ENCODE assay signal across 8 cellular contexts in the genomic region with DNA sequence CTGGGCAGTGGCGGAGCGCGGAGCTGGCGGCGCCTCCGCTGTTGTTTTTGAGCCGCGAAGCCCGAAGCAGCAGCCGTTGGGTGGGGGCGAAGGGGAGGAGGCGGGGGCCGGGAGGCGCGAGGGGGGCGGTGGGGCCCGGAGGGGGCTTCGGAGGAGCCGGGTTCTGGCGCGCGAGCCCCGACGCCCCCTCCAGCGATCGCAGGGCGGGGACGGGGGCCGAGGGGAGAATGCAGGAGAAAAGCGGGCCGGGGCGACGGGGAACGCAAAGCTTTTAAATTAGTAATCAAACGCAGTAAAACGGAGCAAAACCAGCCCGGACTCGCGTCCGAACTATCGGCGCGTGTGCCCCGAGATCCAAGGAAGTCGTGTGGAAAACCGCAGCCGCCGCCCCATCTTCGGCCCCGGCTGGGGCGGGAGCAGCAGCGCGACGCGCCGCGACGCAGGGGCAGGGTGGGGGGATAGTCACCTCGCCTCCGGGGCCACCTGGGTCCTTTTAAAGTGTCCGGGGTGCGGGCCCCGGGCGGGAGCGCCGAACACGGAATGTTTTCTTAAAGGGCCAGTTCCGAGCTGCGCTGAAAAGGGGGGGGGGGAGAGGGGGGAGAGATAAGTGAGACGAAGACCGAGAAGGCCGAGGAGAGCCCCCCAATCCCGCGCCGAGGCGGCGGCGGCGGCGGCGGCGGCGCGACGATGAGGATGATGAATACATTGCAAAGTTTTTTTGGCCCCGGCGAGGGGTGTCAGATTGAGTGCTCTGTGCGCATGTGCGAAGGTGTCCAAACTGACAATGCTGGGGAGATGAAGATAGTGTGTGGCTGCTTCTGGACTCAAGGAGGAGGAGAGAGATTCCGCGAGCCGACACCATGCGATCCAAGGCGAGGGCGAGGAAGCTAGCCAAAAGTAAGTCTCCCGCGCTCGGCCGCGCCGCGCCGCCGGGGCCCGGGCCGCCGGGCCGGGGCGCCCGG. TPM values are rescaled to one million over a fixed set of nuclear protein-coding genes. Genes with fewer than 3 reads are reported as not detected.
DNase-seq lines count a peak whose midpoint lies in the region; ATAC-seq and TF ChIP-seq lines count a peak whose summit lies in the region.

A gene (plus strand): TSS at position 804 of the 962 bp plus-strand sequence. CDS start 57 bp downstream, at position 861.

- H3K27ac Mint-ChIP-seq in naive thymus-derived CD4-positive, alpha-beta T cell, result peak within 1 kb of the TSS in 1 of 9 donors; percentile 59

- H3K4me3 ChIP-seq in GM08714 (ENCODE audit: low read length) (peak within 1 kb of the TSS; percentile 55), epithelial cell of proximal tubule (ENCODE audit: low read depth, low read length) (peak within 1 kb of the TSS; percentile 50)
- H3K4me3 ChIP-seq in naive thymus-derived CD4-positive, alpha-beta T cell (ENCODE audit: low read length), result no peak within 1 kb of the TSS

- intact Hi-C loops in naive thymus-derived CD4-positive, alpha-beta T cell (cut with micrococcal nuclease), result loop anchor here in 1 of 2 donors (1.0 kb wide), 1 partner anchor 35 kb away; no protein-coding TSS in a partner anchor

- POLR2A ChIA-PET in naive thymus-derived CD4-positive, alpha-beta T cell (lab: Charles Lee), result no interaction called here

- peaks cover 0 to 31% (median 9%) of the 10 kb centered on the region in 5 donors for H3K27me3 Mint-ChIP-seq in naive thymus-derived CD4-positive, alpha-beta T cell

- CTCF ChIA-PET in naive thymus-derived CD4-positive, alpha-beta T cell (lab: Charles Lee), result no interaction called here

- no peak for ATAC-seq in naive thymus-derived CD4-positive, alpha-beta T cell
- ATAC-seq in GM21515 (IDR thresholded peaks at IDR 0.05; ENCODE audit: unreplicated experiment) (no peak), HG02763 (IDR thresholded peaks at IDR 0.05; ENCODE audit: unreplicated experiment) (no peak)

- no peaks in the 10 kb centered on the region for H3K4me1 ChIP-seq in naive thymus-derived CD4-positive, alpha-beta T cell (ENCODE audit: control insufficient read depth in 2 of 2, insufficient read depth in 2 of 2, low read length in 2 of 2)

- peaks cover 0 to 7% (median 2%) of the 10 kb centered on the region in 7 donors for H3K4me1 Mint-ChIP-seq in naive thymus-derived CD4-positive, alpha-beta T cell

- peak within 1 kb of the TSS; percentile 73 to 92 (median 85) for H3K4me3 Mint-ChIP-seq in naive thymus-derived CD4-positive, alpha-beta T cell

- H3K27me3 ChIP-seq in naive thymus-derived CD4-positive, alpha-beta T cell (ENCODE audit: control insufficient read depth in 2 of 2, insufficient read depth in 2 of 2, low read length in 2 of 2), result no peaks in the 10 kb centered on the region

- H3K27ac ChIP-seq in naive thymus-derived CD4-positive, alpha-beta T cell (ENCODE audit: low read depth, low read length), result no peak within 1 kb of the TSS

- TF ChIP-seq CTCF in epithelial cell of proximal tubule (conservative IDR thresholded peaks at IDR 0.05; ENCODE audit: low read depth, low read length), result no peak

- peaks cover 0 to 2% (median 0%) of the 10 kb centered on the region in 5 donors for H3K36me3 Mint-ChIP-seq in naive thymus-derived CD4-positive, alpha-beta T cell

- no peaks in the 10 kb centered on the region for H3K9me3 Mint-ChIP-seq in naive thymus-derived CD4-positive, alpha-beta T cell

- H3K9me3 ChIP-seq in naive thymus-derived CD4-positive, alpha-beta T cell (ENCODE audit: control insufficient read depth in 2 of 3, low read length in 3 of 3), result no peaks in the 10 kb centered on the region

- DNase-seq in SW480 (ENCODE audit: low spot score) (peak; percentile 69), epithelial cell of proximal tubule (ENCODE audit: low read depth) (no peak), ureter (ENCODE audit: low spot score) (no peak), NCI-H510A treated with DMSO at 0.1 percent for 48 hours (lab: John Stamatoyannopoulos, UW) (no peak)
- peak in 1 of 9 donors; percentile 16 for DNase-seq in naive thymus-derived CD4-positive, alpha-beta T cell

- no peaks in the 10 kb centered on the region for H3K36me3 ChIP-seq in naive thymus-derived CD4-positive, alpha-beta T cell (ENCODE audit: control insufficient read depth in 2 of 3, insufficient read depth in 3 of 3, low read length in 3 of 3)

RNA-seq across cellular contexts. Expression of the gene that starts here (rescaled TPM):
- total RNA-seq in epithelial cell of proximal tubule, result under 0.01 and 0.06 TPM in 2 replicates
- under 1 TPM; 0.05 to 0.61 (median 0.36) TPM for total RNA-seq in naive thymus-derived CD4-positive, alpha-beta T cell
- not detected for polyA plus RNA-seq in naive thymus-derived CD4-positive, alpha-beta T cell
- total RNA-seq in ureter, result 15.9 TPM

Comparison
In these comparisons a context has a peak if more than half of its experiments do, and no peak if none do; other contexts are left out.
1. RNA of the gene that starts here (total RNA-seq): 15.9 TPM in ureter (single experiment); 0.05 to 0.61 TPM in naive thymus-derived CD4-positive, alpha-beta T cell and under 0.01 to 0.06 TPM in epithelial cell of proximal tubule; every median in the first group is over 10 times any median in the second.